ENCODE assay signal across 15 cellular contexts in the genomic region with DNA sequence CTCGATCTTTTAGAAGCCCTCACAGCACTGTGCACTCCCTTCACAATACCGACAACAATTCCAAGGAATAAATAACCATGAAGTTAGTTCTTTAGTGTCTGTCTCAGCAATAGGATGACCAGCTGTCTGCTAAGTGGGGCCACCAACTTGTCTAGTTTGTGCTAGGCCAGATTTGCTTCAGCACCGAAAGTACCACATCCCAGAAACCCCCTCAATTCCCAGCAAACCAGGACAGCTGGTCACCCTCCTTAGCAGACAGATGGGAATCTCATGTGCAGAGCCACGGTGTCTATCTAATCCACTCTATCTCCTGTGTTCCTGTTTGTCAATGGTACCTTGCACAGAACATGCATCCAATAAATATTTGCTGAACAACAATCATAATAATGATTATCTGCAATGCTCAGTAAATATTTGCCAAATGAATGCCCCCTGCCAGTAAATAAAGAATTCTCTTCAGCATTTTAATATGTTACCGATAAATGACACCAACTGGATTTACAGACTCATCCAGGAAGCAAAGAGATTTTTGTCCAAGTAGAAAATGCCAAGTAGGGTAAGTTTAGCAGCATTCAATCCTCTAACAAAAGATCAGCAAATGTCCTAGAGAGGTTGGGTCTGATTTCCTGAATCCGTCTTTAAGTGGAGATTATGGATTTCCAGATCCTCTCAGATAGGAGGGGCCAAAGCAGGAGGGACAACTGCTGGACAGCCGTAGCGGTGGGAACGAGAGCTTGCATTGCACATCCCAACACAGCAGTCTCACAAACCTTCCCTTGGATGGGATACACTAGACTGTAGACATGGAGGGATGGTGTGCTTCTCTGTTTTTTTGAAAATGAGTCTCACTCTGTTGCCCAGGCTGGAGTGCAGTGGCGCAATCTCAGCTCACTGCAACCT. TPM values are rescaled to one million over a fixed set of nuclear protein-coding genes. Genes with fewer than 3 reads are reported as not detected.
"Had no signal": no experiment of that assay in that cellular context is flagged by ENCODE, and none has a peak within 500 bp of the region (broad histone marks: within the 10 kb centered on the region; RNA-seq: fewer than 3 reads in every experiment).

No MANE protein-coding gene starts in this region.

- H3K27ac ChIP-seq: uterus had no signal

- ATAC-seq: activated T-cell treated with anti-CD3 and anti-CD28 coated beads, Interleukin-2, amount 50 U/mL, for 72 hours; left colon; mucosa of descending colon had no signal

- DNase-seq: activated CD4-positive, alpha-beta memory T cell treated with anti-CD3 and anti-CD28 coated beads, Interleukin-2, amount 10 ng/mL, durations not matched to agents 7 days and 5 days; activated CD4-positive, alpha-beta T cell treated with anti-CD3 and anti-CD28 coated beads for 1 hour; activated gamma-delta T cell treated with Interleukin-2 at 50 U/mL for 16 hours; activated naive CD8-positive, alpha-beta T cell treated with anti-CD3 and anti-CD28 coated beads, Interleukin-2, amount 10 ng/mL, durations not matched to agents 7 days and 5 days; activated T-cell treated with anti-CD3 and anti-CD28 coated beads, Interleukin-2, amount 50 U/mL, for 72 hours; anterior cingulate cortex; endodermal cell; erythroblast; immature natural killer cell; left colon; mucosa of descending colon; stimulated activated CD4-positive, alpha-beta T cell treated with anti-CD3 and anti-CD28 coated beads, Interleukin-15, amount 100 ng/mL, for 24 hours; stimulated activated CD4-positive, alpha-beta T cell treated with anti-CD3 and anti-CD28 coated beads, Interleukin-4, amount 100 ng/mL, for 4 hours; uterus had no signal

RNA-seq across cellular contexts. Expression of a gene that starts 51.9 kb away (rescaled TPM):
- polyA plus RNA-seq: neural cell had no signal
